Comparison of ENCODE assay signal across 19 cellular contexts in genomic region chr14:73055251-73055650, GRCh38. TPM values are rescaled to one million over a fixed set of nuclear protein-coding genes. Genes with fewer than 3 reads are reported as not detected.
DNase-seq lines count a peak whose midpoint lies in the region; ATAC-seq and TF ChIP-seq lines count a peak whose summit lies in the region.
"Had no signal": no experiment of that assay in that cellular context is flagged by ENCODE, and none has a peak within 500 bp of the region (broad histone marks: within the 10 kb centered on the region; RNA-seq: fewer than 3 reads in every experiment).

No MANE protein-coding gene starts in this region.

- H3K27me3 ChIP-seq in GM23338 (ENCODE audit: insufficient read depth), result no peaks in the 10 kb centered on the region
- H3K27me3 ChIP-seq in Peyer's patch, result no peaks in the 10 kb centered on the region
- H3K27me3 ChIP-seq: BE2C, BLaER1 had no signal

- intact Hi-C loops in natural killer cell (cut with micrococcal nuclease), result no loop called here

- peaks cover 4% of the 10 kb centered on the region; the same call in 1 of the 2 replicates for H3K9me2 ChIP-seq in GM23338 (ENCODE audit: insufficient read depth)

- peak overlapping the region; percentile 6 for H3K4me3 Mint-ChIP-seq in natural killer cell
- no peak overlapping the region for H3K4me3 Mint-ChIP-seq in natural killer cell treated with Interleukin-12 subunit alpha and Interleukin-12 subunit beta and Interleukin-15 and Interleukin-18, amount 100 ng/mL, for 72 hours
- no peak overlapping the region for H3K4me3 Mint-ChIP-seq in GM23338
- peak overlapping the region in 2 of 3 experiments; percentile 48 to 53 for H3K4me3 Mint-ChIP-seq in nephron
- H3K4me3 Mint-ChIP-seq: CD8-positive, alpha-beta T cell had no signal

- H3K4me3 ChIP-seq in GM23338 (0 out of 2 replicates have a peak overlapping the region, but pooled peaks have one; percentile 12), Peyer's patch (no peak overlapping the region)
- H3K4me3 ChIP-seq: BLaER1 had no signal

- no peaks in the 10 kb centered on the region for H3K36me3 ChIP-seq in GM23338 (ENCODE audit: insufficient read depth)
- H3K36me3 ChIP-seq in Peyer's patch, result no peaks in the 10 kb centered on the region

- H3K9me3 Mint-ChIP-seq in natural killer cell (no peaks in the 10 kb centered on the region), GM23338 (no peaks in the 10 kb centered on the region), nephron (no peaks in the 10 kb centered on the region)
- no peaks in the 10 kb centered on the region for H3K9me3 Mint-ChIP-seq in natural killer cell treated with Interleukin-12 subunit alpha and Interleukin-12 subunit beta and Interleukin-15 and Interleukin-18, amount 100 ng/mL, for 72 hours
- H3K9me3 Mint-ChIP-seq: CD8-positive, alpha-beta T cell had no signal

- H3K27me3 Mint-ChIP-seq in natural killer cell (ENCODE audit: low read depth in 2 of 2) (no peaks in the 10 kb centered on the region), GM23338 (ENCODE audit: insufficient read depth, low read depth, poor library complexity) (peaks cover 20% of the 10 kb centered on the region), nephron (ENCODE audit: low read depth) (no peaks in the 10 kb centered on the region)
- H3K27me3 Mint-ChIP-seq in natural killer cell treated with Interleukin-12 subunit alpha and Interleukin-12 subunit beta and Interleukin-15 and Interleukin-18, amount 100 ng/mL, for 72 hours, result no peaks in the 10 kb centered on the region

- H3K27ac Mint-ChIP-seq in natural killer cell, result peak overlapping the region in 1 of 2 donors; percentile 30
- H3K27ac Mint-ChIP-seq in natural killer cell treated with Interleukin-12 subunit alpha and Interleukin-12 subunit beta and Interleukin-15 and Interleukin-18, amount 100 ng/mL, for 72 hours, result no peak overlapping the region
- no peak overlapping the region for H3K27ac Mint-ChIP-seq in GM23338
- H3K27ac Mint-ChIP-seq in nephron, result peak overlapping the region in 2 of 3 experiments; percentile 34 to 45
- H3K27ac Mint-ChIP-seq: CD4-positive, CD25-positive, alpha-beta regulatory T cell; CD8-positive, alpha-beta T cell had no signal

- peak overlapping the region; percentile 40; the same call in 1 of the 2 replicates for H3K4me2 ChIP-seq in GM23338
- H3K4me2 ChIP-seq: BLaER1 had no signal

- DNase-seq in natural killer cell (no peak), GM23338 (ENCODE audit: low spot score) (no peak), Peyer's patch (no peak), OCI-M1 (lab: John Stamatoyannopoulos, UW) (no peak), NCI-H1092 (lab: John Stamatoyannopoulos, UW) (no peak)
- DNase-seq in natural killer cell treated with Interleukin-12 subunit alpha and Interleukin-12 subunit beta and Interleukin-15 and Interleukin-18, amount 100 ng/mL, for 72 hours (ENCODE audit: low spot score), result no peak
- DNase-seq: 8988T; ACHN; BE2C; C1 segment of cervical spinal cord; Caco-2; Calu3; CD4-positive, CD25-positive, alpha-beta regulatory T cell; CD8-positive, alpha-beta T cell; DMS79 treated with DMSO at 0.1 percent for 48 hours; GF-D8 had no signal

- H3K79me2 ChIP-seq in GM23338 (replicated peaks; ENCODE audit: insufficient read depth), result peaks cover 16% of the 10 kb centered on the region

- H3K27ac ChIP-seq in GM23338 (ENCODE audit: low read depth), result no peak overlapping the region
- H3K27ac ChIP-seq in Peyer's patch, result no peak overlapping the region
- H3K27ac ChIP-seq: BLaER1 had no signal

- H3K4me1 ChIP-seq in GM23338 (ENCODE audit: insufficient read depth), result peaks cover 16% of the 10 kb centered on the region; the same call in 1 of the 2 replicates
- peaks cover 0 to 7% (median 3%) of the 10 kb centered on the region in 4 donors for H3K4me1 ChIP-seq in Peyer's patch
- H3K4me1 ChIP-seq: BE2C had no signal

- TF ChIP-seq CTCF in natural killer cell (IDR thresholded peaks at IDR 0.05) (no peak), GM23338 (conservative IDR thresholded peaks at IDR 0.05; ENCODE audit: low read depth in 2 of 2) (no peak), nephron (IDR thresholded peaks at IDR 0.05; ENCODE audit: unreplicated experiment in 3 of 3) (no peak), Peyer's patch (IDR thresholded peaks at IDR 0.05) (no peak)

- H2AFZ ChIP-seq in GM23338, result no peak overlapping the region

- peaks cover 12% of the 10 kb centered on the region; the same call in 1 of the 2 replicates for H3F3A ChIP-seq in GM23338 (replicated peaks; ENCODE audit: low read depth)

- no peaks in the 10 kb centered on the region for H3K9me3 ChIP-seq in Peyer's patch
- H3K9me3 ChIP-seq: BE2C, BLaER1, Caco-2 had no signal

- H3K4me1 Mint-ChIP-seq in natural killer cell, result peaks cover 10% of the 10 kb centered on the region in 2 donors
- H3K4me1 Mint-ChIP-seq in natural killer cell treated with Interleukin-12 subunit alpha and Interleukin-12 subunit beta and Interleukin-15 and Interleukin-18, amount 100 ng/mL, for 72 hours (ENCODE audit: low read depth in 2 of 2), result peaks cover 9% of the 10 kb centered on the region in 2 donors
- peaks cover 22% of the 10 kb centered on the region for H3K4me1 Mint-ChIP-seq in GM23338
- H3K4me1 Mint-ChIP-seq in nephron, result peaks cover 5% of the 10 kb centered on the region

- peaks cover 9% of the 10 kb centered on the region for H4K20me1 ChIP-seq in GM23338 (replicated peaks; ENCODE audit: insufficient read depth)

- ATAC-seq in natural killer cell, result no peak
- ATAC-seq in natural killer cell treated with Interleukin-12 subunit alpha and Interleukin-12 subunit beta and Interleukin-15 and Interleukin-18, amount 100 ng/mL, for 72 hours, result no peak
- ATAC-seq in GM23338, result no peak
- ATAC-seq: CD8-positive, alpha-beta T cell had no signal

- H3K36me3 Mint-ChIP-seq in natural killer cell, result no peaks in the 10 kb centered on the region
- H3K36me3 Mint-ChIP-seq in natural killer cell treated with Interleukin-12 subunit alpha and Interleukin-12 subunit beta and Interleukin-15 and Interleukin-18, amount 100 ng/mL, for 72 hours, result peaks cover 6% of the 10 kb centered on the region
- peaks cover 8% of the 10 kb centered on the region for H3K36me3 Mint-ChIP-seq in GM23338 (ENCODE audit: low read depth)
- H3K36me3 Mint-ChIP-seq in nephron (ENCODE audit: low read depth), result peaks cover 3% of the 10 kb centered on the region
- H3K36me3 Mint-ChIP-seq: CD14-positive monocyte had no signal

- TF ChIP-seq POLR2A in Peyer's patch (IDR thresholded peaks at IDR 0.05), result no peak

TF ChIP-seq in GM23338, 12 proteins besides CTCF, POLR2A, EP300 and RAD21 (continues in another document):
- TF ChIP-seq EZH2phosphoT487 (IDR thresholded peaks at IDR 0.05; ENCODE audit: unreplicated experiment) (no peak), ZNF114 (CRISPR knock-in tag; IDR thresholded peaks at IDR 0.05) (no peak), NANOG (IDR thresholded peaks at IDR 0.05; ENCODE audit: borderline replicate concordance) (no peak), STAT1 (IDR thresholded peaks at IDR 0.05; ENCODE audit: unreplicated experiment) (no peak), EZH2 (IDR thresholded peaks at IDR 0.05; ENCODE audit: low read depth, unreplicated experiment) (no peak), CREB1 (CRISPR knock-in tag; IDR thresholded peaks at IDR 0.05; ENCODE audit: low read depth) (no peak)
- TF ChIP-seq, protein P1, sequence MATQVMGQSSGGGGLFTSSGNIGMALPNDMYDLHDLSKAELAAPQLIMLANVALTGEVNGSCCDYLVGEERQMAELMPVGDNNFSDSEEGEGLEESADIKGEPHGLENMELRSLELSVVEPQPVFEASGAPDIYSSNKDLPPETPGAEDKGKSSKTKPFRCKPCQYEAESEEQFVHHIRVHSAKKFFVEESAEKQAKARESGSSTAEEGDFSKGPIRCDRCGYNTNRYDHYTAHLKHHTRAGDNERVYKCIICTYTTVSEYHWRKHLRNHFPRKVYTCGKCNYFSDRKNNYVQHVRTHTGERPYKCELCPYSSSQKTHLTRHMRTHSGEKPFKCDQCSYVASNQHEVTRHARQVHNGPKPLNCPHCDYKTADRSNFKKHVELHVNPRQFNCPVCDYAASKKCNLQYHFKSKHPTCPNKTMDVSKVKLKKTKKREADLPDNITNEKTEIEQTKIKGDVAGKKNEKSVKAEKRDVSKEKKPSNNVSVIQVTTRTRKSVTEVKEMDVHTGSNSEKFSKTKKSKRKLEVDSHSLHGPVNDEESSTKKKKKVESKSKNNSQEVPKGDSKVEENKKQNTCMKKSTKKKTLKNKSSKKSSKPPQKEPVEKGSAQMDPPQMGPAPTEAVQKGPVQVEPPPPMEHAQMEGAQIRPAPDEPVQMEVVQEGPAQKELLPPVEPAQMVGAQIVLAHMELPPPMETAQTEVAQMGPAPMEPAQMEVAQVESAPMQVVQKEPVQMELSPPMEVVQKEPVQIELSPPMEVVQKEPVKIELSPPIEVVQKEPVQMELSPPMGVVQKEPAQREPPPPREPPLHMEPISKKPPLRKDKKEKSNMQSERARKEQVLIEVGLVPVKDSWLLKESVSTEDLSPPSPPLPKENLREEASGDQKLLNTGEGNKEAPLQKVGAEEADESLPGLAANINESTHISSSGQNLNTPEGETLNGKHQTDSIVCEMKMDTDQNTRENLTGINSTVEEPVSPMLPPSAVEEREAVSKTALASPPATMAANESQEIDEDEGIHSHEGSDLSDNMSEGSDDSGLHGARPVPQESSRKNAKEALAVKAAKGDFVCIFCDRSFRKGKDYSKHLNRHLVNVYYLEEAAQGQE (IDR thresholded peaks at IDR 0.05; ENCODE audit: unreplicated experiment), result no peak
- TF ChIP-seq, protein P2, sequence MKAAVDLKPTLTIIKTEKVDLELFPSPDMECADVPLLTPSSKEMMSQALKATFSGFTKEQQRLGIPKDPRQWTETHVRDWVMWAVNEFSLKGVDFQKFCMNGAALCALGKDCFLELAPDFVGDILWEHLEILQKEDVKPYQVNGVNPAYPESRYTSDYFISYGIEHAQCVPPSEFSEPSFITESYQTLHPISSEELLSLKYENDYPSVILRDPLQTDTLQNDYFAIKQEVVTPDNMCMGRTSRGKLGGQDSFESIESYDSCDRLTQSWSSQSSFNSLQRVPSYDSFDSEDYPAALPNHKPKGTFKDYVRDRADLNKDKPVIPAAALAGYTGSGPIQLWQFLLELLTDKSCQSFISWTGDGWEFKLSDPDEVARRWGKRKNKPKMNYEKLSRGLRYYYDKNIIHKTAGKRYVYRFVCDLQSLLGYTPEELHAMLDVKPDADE (IDR thresholded peaks at IDR 0.05), result no peak

RNA-seq across cellular contexts. Expression of gene RBM25, which starts 3.1 kb away (rescaled TPM):
- total RNA-seq in natural killer cell, result 100 to 1,000 TPM; 180 to 185 (median 182) TPM
- 100 to 1,000 TPM in 1 of 2 donors, 10 to 100 TPM in 1; 99.7 to 144 TPM for total RNA-seq in natural killer cell treated with Interleukin-12 subunit alpha and Interleukin-12 subunit beta and Interleukin-15 and Interleukin-18, amount 100 ng/mL, for 72 hours
- total RNA-seq in GM23338 (2014; rRNA removed; shearing (Covaris generic)), result 107 and 120 TPM in 2 replicates
- 180 and 204 TPM in 2 replicates for polyA plus RNA-seq in GM23338 (2016; fragmentation: Nextera tagmentation; extraction: Ambion mirVana)
- 100 to 1,000 TPM in 1 of 4 donors, 10 to 100 TPM in 3; 73.2 to 364 (median 86.0) TPM for total RNA-seq in Peyer's patch

RNA-seq across cellular contexts. Expression of gene ZFYVE1, which starts 28.3 kb away (rescaled TPM):
- total RNA-seq in natural killer cell (10 to 100 TPM; 24.1 to 28.6 (median 25.6) TPM), Peyer's patch (10 to 100 TPM in 3 of 4 donors, 1 to 10 TPM in 1; 8.3 to 32.5 (median 26.8) TPM)
- total RNA-seq in natural killer cell treated with Interleukin-12 subunit alpha and Interleukin-12 subunit beta and Interleukin-15 and Interleukin-18, amount 100 ng/mL, for 72 hours, result 10 to 100 TPM; 17.9 to 25.2 TPM
- 10.2 and 12.5 TPM in 2 replicates for total RNA-seq in GM23338 (2014; rRNA removed; shearing (Covaris generic))
- 3.2 and 3.7 TPM in 2 replicates for polyA plus RNA-seq in GM23338 (2016; fragmentation: Nextera tagmentation; extraction: Ambion mirVana)

Comparison
In these comparisons a context has a peak if more than half of its experiments do, and no peak if none do; other contexts are left out.
1. H3K4me3 Mint-ChIP-seq: peak in natural killer cell (single experiment) and nephron (2 of 3); none in natural killer cell treated with Interleukin-12 subunit alpha and Interleukin-12 subunit beta and Interleukin-15 and Interleukin-18, amount 100 ng/mL, for 72 hours (single experiment) and GM23338 (single experiment).
2. H3K27ac Mint-ChIP-seq: peak in nephron (2 of 3); none in natural killer cell treated with Interleukin-12 subunit alpha and Interleukin-12 subunit beta and Interleukin-15 and Interleukin-18, amount 100 ng/mL, for 72 hours (0 of 2) and GM23338 (single experiment).